23 cellular contexts compared by ENCODE assay signal in genomic region chr6:170453586-170454511, GRCh38.
A peak's percentile ranks its signal among the peaks of the same experiment; 100 is the strongest.
DNase-seq lines count a peak whose midpoint lies in the region; ATAC-seq, FAIRE-seq and TF ChIP-seq lines count a peak whose summit lies in the region.
"Had no signal": no experiment of that assay in that cellular context is flagged by ENCODE, and none has a peak within 500 bp of the region (broad histone marks: within the 10 kb centered on the region; RNA-seq: fewer than 3 reads in every experiment).

No MANE protein-coding gene starts in this region.

- TF ChIP-seq RAD21 in HepG2 (CRISPR knock-in tag; IDR thresholded peaks at IDR 0.05): no peak

- H3K9me3 Mint-ChIP-seq in endothelial cell (ENCODE audit: unreplicated experiment): no peaks in the 10 kb centered on the region
- no peaks in the 10 kb centered on the region for H3K9me3 Mint-ChIP-seq in mesothelial cell of epicardium
- H3K9me3 Mint-ChIP-seq: IgD-negative memory B cell had no signal

- H3K27ac Mint-ChIP-seq in endothelial cell (ENCODE audit: unreplicated experiment): peak overlapping the region; percentile 36
- peak overlapping the region; percentile 16 for H3K27ac Mint-ChIP-seq in mesothelial cell of epicardium
- H3K27ac Mint-ChIP-seq: H9 had no signal

- in situ Hi-C loops in HepG2 (cut with HindIII; ENCODE audit: extremely low pct_ligation_motif_present, low pct_unique_long_range_greater_than_20kb): no loop called here

- H3K27me3 ChIP-seq in HepG2 (ENCODE audit: control insufficient read depth in 1 of 2, insufficient read depth in 2 of 2, low read length in 2 of 2) (peaks cover 3 to 56% of the 10 kb centered on the region in 2 experiments; a peak in 4 of 5 replicates), right lobe of liver (no peaks in the 10 kb centered on the region), testis (no peaks in the 10 kb centered on the region)

- POLR2A ChIA-PET in HepG2 (lab: Yijun Ruan, JAX): no interaction called here

- ATAC-seq in HepG2 (peak; percentile 5; the same call in 1 of the 3 replicates), right lobe of liver (no peak), esophagus mucosa (no peak)

- no TSS peak for BruUV-seq in HepG2 (replicated peaks; lab: Mats Ljungman, UMichigan)

- H3K4me1 Mint-ChIP-seq in endothelial cell (ENCODE audit: unreplicated experiment) (peaks cover 2% of the 10 kb centered on the region), mesothelial cell of epicardium (peaks cover 9% of the 10 kb centered on the region)
- H3K4me1 Mint-ChIP-seq: CD14-positive monocyte, IgD-negative memory B cell had no signal

- H3K9me3 ChIP-seq in HepG2 (ENCODE audit: low read length) (no peaks in the 10 kb centered on the region), right lobe of liver (no peaks in the 10 kb centered on the region), testis (no peaks in the 10 kb centered on the region)

- no peaks in the 10 kb centered on the region; the same call in 1 of the 2 replicates for H4K20me1 ChIP-seq in HepG2 (ENCODE audit: insufficient read depth, low read length)

- H3K4me3 ChIP-seq in HepG2 (replicated peaks in 1 of 3; ENCODE audit: insufficient read depth in 1 of 3, low read depth in 2 of 3, low read length in 3 of 3): no peak overlapping the region
- H3K4me3 ChIP-seq in right lobe of liver: no peak overlapping the region
- H3K4me3 ChIP-seq in testis: no peak overlapping the region

- DNase-seq in HepG2 (ENCODE audit: low spot score) (no peak), right lobe of liver (no peak), endothelial cell (ENCODE audit: low spot score) (no peak), mesothelial cell of epicardium (ENCODE audit: low spot score in 2 of 2, unreplicated experiment in 2 of 2) (peak in 1 of 2 experiments; percentile 37), testis (peak; percentile 13), activated gamma-delta T cell treated with Interleukin-2 at 50 U/mL for 16 hours (no peak), middle frontal gyrus (ENCODE audit: extremely low spot score, low spot score) (no peak)
- DNase-seq: DMS53; EL; GF-D8; H9; MV-4-11; NCI-H1105 treated with DMSO at 0.1 percent for 48 hours; NCI-H2029 treated with DMSO at 0.1 percent for 48 hours; NCI-H345; NCI-H524; NCI-H774; NK-92 treated with Interleukin-12 subunit alpha and Interleukin-12 subunit beta, amount 100 ng/mL, for 24 hours; SIG-M5 had no signal

- no peak for TF ChIP-seq CTCF in HepG2 (CRISPR knock-in tag; IDR thresholded peaks at IDR 0.05)
- TF ChIP-seq CTCF in right lobe of liver (IDR thresholded peaks at IDR 0.05): no peak
- TF ChIP-seq CTCF in endothelial cell (IDR thresholded peaks at IDR 0.05; ENCODE audit: unreplicated experiment): no peak
- TF ChIP-seq CTCF in mesothelial cell of epicardium (IDR thresholded peaks at IDR 0.05; ENCODE audit: unreplicated experiment): no peak
- TF ChIP-seq CTCF in testis (IDR thresholded peaks at IDR 0.05): no peak

- peaks cover 13% of the 10 kb centered on the region for H3K27me3 Mint-ChIP-seq in endothelial cell (ENCODE audit: unreplicated experiment)
- peaks cover 3% of the 10 kb centered on the region for H3K27me3 Mint-ChIP-seq in mesothelial cell of epicardium (ENCODE audit: low read depth)
- H3K27me3 Mint-ChIP-seq: IgD-negative memory B cell had no signal

- H3K4me1 ChIP-seq in HepG2 (ENCODE audit: insufficient read depth, low read length) (no peaks in the 10 kb centered on the region), right lobe of liver (no peaks in the 10 kb centered on the region), testis (peaks cover 5% of the 10 kb centered on the region)

- TF ChIP-seq EP300 in HepG2 (IDR thresholded peaks at IDR 0.05; ENCODE audit: low read depth in 2 of 2, low read length in 2 of 2): no peak
- TF ChIP-seq EP300 in HepG2 (CRISPR knock-in tag; IDR thresholded peaks at IDR 0.05; ENCODE audit: borderline replicate concordance): no peak

- no peaks in the 10 kb centered on the region for H3K79me2 ChIP-seq in HepG2 (ENCODE audit: insufficient read depth, low read length)

- CTCF ChIA-PET in HepG2 (lab: Yijun Ruan, JAX; ENCODE audit: low intra/inter-chr PET ratio, low total read pairs): no interaction called here

- no peaks in the 10 kb centered on the region for H3K36me3 Mint-ChIP-seq in endothelial cell (ENCODE audit: low read depth, unreplicated experiment)
- no peaks in the 10 kb centered on the region for H3K36me3 Mint-ChIP-seq in mesothelial cell of epicardium
- H3K36me3 Mint-ChIP-seq: CD14-positive monocyte, IgD-negative memory B cell had no signal

- 29% methylated on average over 24 of the region's 26 CpGs for WGBS in HepG2 (ENCODE audit: low lambda C conversion rate)
- WGBS in right lobe of liver (ENCODE audit: insufficient coverage, low coverage, low lambda C conversion rate, missing lambda C conversion rate): 58% methylated on average over 8 of the region's 26 CpGs
- 74 to 82% methylated on average over 21 to 26 of the region's 26 CpGs for WGBS in testis, 2 donors

- no peak for FAIRE-seq in HepG2 (lab: Jason Lieb, UNC)
- FAIRE-seq: A204.1 had no signal

- intact Hi-C loops in HepG2 (cut with micrococcal nuclease; ENCODE audit: unreplicated experiment) (no loop called here), right lobe of liver (cut with DNase I) (no loop called here), testis (cut with DNase I; ENCODE audit: low total_unique reads) (no loop called here)

- no peak overlapping the region for H2AFZ ChIP-seq in HepG2 (ENCODE audit: low read length)

- H3K9ac ChIP-seq in HepG2 (ENCODE audit: insufficient read depth, low read depth, low read length): no peak overlapping the region

- TF ChIP-seq POLR2A in HepG2 (IDR thresholded peaks at IDR 0.05; ENCODE audit: insufficient read depth in 1 of 2, low read depth in 2 of 2, low read length in 2 of 2): no peak
- TF ChIP-seq POLR2A in right lobe of liver (IDR thresholded peaks at IDR 0.05): no peak
- no peak for TF ChIP-seq POLR2A in testis (IDR thresholded peaks at IDR 0.05)

- no peak overlapping the region for H3K27ac ChIP-seq in HepG2 (ENCODE audit: extremely low read length, insufficient read depth, low read length)
- H3K27ac ChIP-seq in right lobe of liver: no peak overlapping the region
- H3K27ac ChIP-seq in testis: no peak overlapping the region

- no peaks in the 10 kb centered on the region for H3K36me3 ChIP-seq in HepG2 (replicated peaks in 1 of 2; ENCODE audit: control insufficient read depth in 1 of 2, insufficient read depth in 2 of 2, low read length in 2 of 2)
- no peaks in the 10 kb centered on the region for H3K36me3 ChIP-seq in right lobe of liver
- H3K36me3 ChIP-seq in testis (ENCODE audit: low read depth, missing control alignments): no peaks in the 10 kb centered on the region

- no peak overlapping the region for H3K4me2 ChIP-seq in HepG2 (ENCODE audit: low read depth, low read length)

- H3K4me3 Mint-ChIP-seq in endothelial cell (ENCODE audit: unreplicated experiment): no peak overlapping the region
- no peak overlapping the region for H3K4me3 Mint-ChIP-seq in mesothelial cell of epicardium
- H3K4me3 Mint-ChIP-seq: CD14-positive monocyte, H9, IgD-negative memory B cell had no signal

TF ChIP-seq in HepG2, 621 proteins besides CTCF, POLR2A, EP300 and RAD21:
- TF ChIP-seq ESRRA (CRISPR knock-in tag; IDR thresholded peaks at IDR 0.05; ENCODE audit: low read depth): no peak
- TF ChIP-seq ZNF12 (CRISPR knock-in tag; IDR thresholded peaks at IDR 0.05): no peak
- no peak for TF ChIP-seq SP1 (IDR thresholded peaks at IDR 0.05)
- TF ChIP-seq SP1 (CRISPR knock-in tag; IDR thresholded peaks at IDR 0.05): no peak
- TF ChIP-seq KMT2B (CRISPR knock-in tag; IDR thresholded peaks at IDR 0.05): no peak
- no peak for TF ChIP-seq FOSL1 (CRISPR knock-in tag; IDR thresholded peaks at IDR 0.05; ENCODE audit: borderline replicate concordance)
- TF ChIP-seq TARDBP (CRISPR knock-in tag; IDR thresholded peaks at IDR 0.05): no peak
- no peak for TF ChIP-seq ZNF788 (CRISPR knock-in tag; IDR thresholded peaks at IDR 0.05; ENCODE audit: borderline replicate concordance)
- TF ChIP-seq ZNF101 (CRISPR knock-in tag; IDR thresholded peaks at IDR 0.05; ENCODE audit: borderline replicate concordance, low read depth): no peak
- TF ChIP-seq, protein P1, sequence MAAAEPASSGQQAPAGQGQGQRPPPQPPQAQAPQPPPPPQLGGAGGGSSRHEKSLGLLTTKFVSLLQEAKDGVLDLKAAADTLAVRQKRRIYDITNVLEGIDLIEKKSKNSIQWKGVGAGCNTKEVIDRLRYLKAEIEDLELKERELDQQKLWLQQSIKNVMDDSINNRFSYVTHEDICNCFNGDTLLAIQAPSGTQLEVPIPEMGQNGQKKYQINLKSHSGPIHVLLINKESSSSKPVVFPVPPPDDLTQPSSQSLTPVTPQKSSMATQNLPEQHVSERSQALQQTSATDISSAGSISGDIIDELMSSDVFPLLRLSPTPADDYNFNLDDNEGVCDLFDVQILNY (CRISPR knock-in tag; conservative IDR thresholded peaks at IDR 0.05): no peak
- TF ChIP-seq ZFP37 (CRISPR knock-in tag; IDR thresholded peaks at IDR 0.05; ENCODE audit: borderline replicate concordance): no peak
- no peak for TF ChIP-seq PAX8 (CRISPR knock-in tag; IDR thresholded peaks at IDR 0.05; ENCODE audit: borderline replicate concordance)
- no peak for TF ChIP-seq SRSF9 (IDR thresholded peaks at IDR 0.05; ENCODE audit: borderline replicate concordance, insufficient read depth, low read depth, low read length, poor library complexity, severe bottlenecking)
- TF ChIP-seq, protein P2, sequence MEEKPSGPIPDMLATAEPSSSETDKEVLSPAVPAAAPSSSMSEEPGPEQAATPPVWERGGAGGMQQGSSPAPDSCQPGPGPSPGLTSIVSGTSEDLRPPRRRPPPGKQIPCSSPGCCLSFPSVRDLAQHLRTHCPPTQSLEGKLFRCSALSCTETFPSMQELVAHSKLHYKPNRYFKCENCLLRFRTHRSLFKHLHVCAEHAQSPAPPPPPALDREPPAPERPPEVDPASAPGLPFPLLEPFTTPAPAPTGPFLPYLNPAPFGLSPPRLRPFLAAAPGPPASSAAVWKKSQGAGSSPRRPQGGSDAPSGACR (CRISPR knock-in tag; IDR thresholded peaks at IDR 0.05): no peak
- no peak for TF ChIP-seq ZNF138 (CRISPR knock-in tag; IDR thresholded peaks at IDR 0.05; ENCODE audit: low read depth)
- no peak for TF ChIP-seq ZNF180 (CRISPR knock-in tag; IDR thresholded peaks at IDR 0.05; ENCODE audit: borderline replicate concordance, low read depth)
- no peak for TF ChIP-seq HMGA1 (CRISPR knock-in tag; conservative IDR thresholded peaks at IDR 0.05)
TF ChIP-seq in HepG2: peak in this region for 0.
